Comparison of ENCODE assay signal across 19 cellular contexts in genomic region chr2:100513650-100514049, GRCh38. TPM values are rescaled to one million over a fixed set of nuclear protein-coding genes. Genes with fewer than 3 reads are reported as not detected.
DNase-seq lines count a peak whose midpoint lies in the region; ATAC-seq and TF ChIP-seq lines count a peak whose summit lies in the region.
"Had no signal": no experiment of that assay in that cellular context is flagged by ENCODE, and none has a peak within 500 bp of the region (broad histone marks: within the 10 kb centered on the region; RNA-seq: fewer than 3 reads in every experiment).

No MANE protein-coding gene starts in this region.

- H3K4me1 Mint-ChIP-seq in activated T-cell treated with anti-CD3 and anti-CD28 coated beads, Interleukin-2, amount 50 U/mL, for 72 hours (ENCODE audit: low read depth) = no peaks in the 10 kb centered on the region
- no peaks in the 10 kb centered on the region for H3K4me1 Mint-ChIP-seq in natural killer cell

- H3K27ac Mint-ChIP-seq in activated T-cell treated with anti-CD3 and anti-CD28 coated beads, Interleukin-2, amount 50 U/mL, for 72 hours = no peak overlapping the region
- no peak overlapping the region for H3K27ac Mint-ChIP-seq in natural killer cell
- H3K27ac Mint-ChIP-seq: activated CD4-positive, alpha-beta memory T cell treated with anti-CD3 and anti-CD28 coated beads for 36 hours; natural killer cell treated with Interleukin-12 subunit alpha and Interleukin-12 subunit beta and Interleukin-15 and Interleukin-18, amount 100 ng/mL, for 72 hours had no signal

- H3K36me3 Mint-ChIP-seq in activated T-cell treated with anti-CD3 and anti-CD28 coated beads, Interleukin-2, amount 50 U/mL, for 72 hours (ENCODE audit: insufficient read depth in 2 of 2) = no peaks in the 10 kb centered on the region
- no peaks in the 10 kb centered on the region for H3K36me3 Mint-ChIP-seq in natural killer cell
- H3K36me3 Mint-ChIP-seq: activated CD4-positive, alpha-beta memory T cell treated with anti-CD3 and anti-CD28 coated beads for 36 hours had no signal

- H3F3A ChIP-seq in SU-DHL-6 (ENCODE audit: insufficient read depth) = no peaks in the 10 kb centered on the region

- no peaks in the 10 kb centered on the region for H3K27me3 ChIP-seq in SU-DHL-6 (ENCODE audit: low read length)
- H3K27me3 ChIP-seq: thyroid gland had no signal

- peak overlapping the region; percentile 31 for H3K4me2 ChIP-seq in SU-DHL-6 (ENCODE audit: low read depth, low read length, poor library complexity, severe bottlenecking)

- H3K4me3 Mint-ChIP-seq in activated T-cell treated with anti-CD3 and anti-CD28 coated beads, Interleukin-2, amount 50 U/mL, for 72 hours = no peak overlapping the region
- no peak overlapping the region for H3K4me3 Mint-ChIP-seq in natural killer cell
- H3K4me3 Mint-ChIP-seq: activated CD4-positive, alpha-beta memory T cell treated with anti-CD3 and anti-CD28 coated beads for 36 hours; natural killer cell treated with Interleukin-12 subunit alpha and Interleukin-12 subunit beta and Interleukin-15 and Interleukin-18, amount 100 ng/mL, for 72 hours had no signal

- peaks cover 1% of the 10 kb centered on the region for H3K27me3 Mint-ChIP-seq in activated T-cell treated with anti-CD3 and anti-CD28 coated beads, Interleukin-2, amount 50 U/mL, for 72 hours (ENCODE audit: low read depth)
- H3K27me3 Mint-ChIP-seq in natural killer cell (ENCODE audit: low read depth in 2 of 2) = peaks cover 6 to 7% of the 10 kb centered on the region in 2 donors

- H4K20me1 ChIP-seq in SU-DHL-6 (ENCODE audit: low read depth, low read length) = no peaks in the 10 kb centered on the region

- TF ChIP-seq CTCF in SU-DHL-6 (IDR thresholded peaks at IDR 0.05; ENCODE audit: insufficient read depth, low read length, poor library complexity, severe bottlenecking) (no peak), natural killer cell (IDR thresholded peaks at IDR 0.05) (no peak), GM10266 (IDR thresholded peaks at IDR 0.05; ENCODE audit: control insufficient read depth, insufficient read depth, low read depth, missing control alignments) (no peak)

- no peak for ATAC-seq in activated T-cell treated with anti-CD3 and anti-CD28 coated beads, Interleukin-2, amount 50 U/mL, for 72 hours (replicated peaks in 1 of 2)
- ATAC-seq in natural killer cell (no peak), GM18511 (IDR thresholded peaks at IDR 0.05; ENCODE audit: unreplicated experiment) (no peak)
- ATAC-seq: esophagus mucosa; natural killer cell treated with Interleukin-12 subunit alpha and Interleukin-12 subunit beta and Interleukin-15 and Interleukin-18, amount 100 ng/mL, for 72 hours had no signal

- intact Hi-C loops in natural killer cell (cut with micrococcal nuclease) = no loop called here

- no peaks in the 10 kb centered on the region for H3K36me3 ChIP-seq in SU-DHL-6 (ENCODE audit: low read length)
- H3K36me3 ChIP-seq: thyroid gland, WERI-Rb-1 had no signal

- H3K9me3 Mint-ChIP-seq in activated T-cell treated with anti-CD3 and anti-CD28 coated beads, Interleukin-2, amount 50 U/mL, for 72 hours = peaks cover 1 to 2% of the 10 kb centered on the region in 2 donors
- no peaks in the 10 kb centered on the region for H3K9me3 Mint-ChIP-seq in natural killer cell
- H3K9me3 Mint-ChIP-seq: natural killer cell treated with Interleukin-12 subunit alpha and Interleukin-12 subunit beta and Interleukin-15 and Interleukin-18, amount 100 ng/mL, for 72 hours had no signal

- no peaks in the 10 kb centered on the region for H3K79me2 ChIP-seq in SU-DHL-6 (ENCODE audit: insufficient read depth, low read length)

- DNase-seq in GF-D8 (lab: John Stamatoyannopoulos, UW) (peak; percentile 8), MV-4-11 (lab: John Stamatoyannopoulos, UW) (peak; percentile 68), medulla oblongata (ENCODE audit: extremely low spot score) (peak; percentile 34), natural killer cell (no peak), GM10266 (ENCODE audit: extremely low spot score) (no peak)
- no peak for DNase-seq in activated T-cell treated with anti-CD3 and anti-CD28 coated beads, Interleukin-2, amount 50 U/mL, for 72 hours
- DNase-seq: activated CD4-positive, alpha-beta memory T cell treated with anti-CD3 and anti-CD28 coated beads for 36 hours; H7; NCI-H187; SW 1271; thyroid gland; WERI-Rb-1 had no signal

- H3K4me3 ChIP-seq in SU-DHL-6 (ENCODE audit: insufficient read depth, low read length, poor library complexity, severe bottlenecking) = no peak overlapping the region
- H3K4me3 ChIP-seq: lung, thyroid gland had no signal

- H3K9me2 ChIP-seq in SU-DHL-6 (replicated peaks; ENCODE audit: insufficient read depth, low read length) = no peaks in the 10 kb centered on the region; the same call in 1 of the 2 replicates

- H2AFZ ChIP-seq in SU-DHL-6 (ENCODE audit: low read depth, low read length, severe bottlenecking) = peak overlapping the region; percentile 84

- no peak overlapping the region for H3K9ac ChIP-seq in SU-DHL-6 (ENCODE audit: low read length)

- no peaks in the 10 kb centered on the region for H3K9me3 ChIP-seq in SU-DHL-6 (ENCODE audit: insufficient read depth, low read length)
- H3K9me3 ChIP-seq: thyroid gland had no signal

- H3K27ac ChIP-seq in SU-DHL-6 (ENCODE audit: low read depth, low read length) = no peak overlapping the region
- H3K27ac ChIP-seq: thyroid gland, WERI-Rb-1 had no signal

RNA-seq across cellular contexts. Expression of gene NMS, which starts 43.4 kb away (rescaled TPM):
- not detected for total RNA-seq in activated T-cell treated with anti-CD3 and anti-CD28 coated beads, Interleukin-2, amount 50 U/mL, for 72 hours
- not detected for total RNA-seq in natural killer cell
- total RNA-seq: activated CD4-positive, alpha-beta memory T cell treated with anti-CD3 and anti-CD28 coated beads for 36 hours; esophagus mucosa; H7; lung; natural killer cell treated with Interleukin-12 subunit alpha and Interleukin-12 subunit beta and Interleukin-15 and Interleukin-18, amount 100 ng/mL, for 72 hours; NCI-H460; pulmonary artery endothelial cell; thyroid gland had no signal

RNA-seq across cellular contexts. Expression of gene PDCL3, which starts 49.1 kb away (rescaled TPM):
- total RNA-seq in activated T-cell treated with anti-CD3 and anti-CD28 coated beads, Interleukin-2, amount 50 U/mL, for 72 hours = 10 to 100 TPM; 30.8 to 36.8 TPM
- total RNA-seq in natural killer cell = 10 to 100 TPM; 22.3 to 27.3 (median 24.8) TPM

Comparison
In these comparisons a context has a peak if more than half of its experiments do, and no peak if none do; other contexts are left out.
1. DNase-seq: peak in GF-D8 (single experiment), MV-4-11 (single experiment) and medulla oblongata (single experiment); none in activated T-cell treated with anti-CD3 and anti-CD28 coated beads, Interleukin-2, amount 50 U/mL, for 72 hours (0 of 2), natural killer cell (single experiment) and GM10266 (single experiment).